Comparison of ENCODE assay signal across 5 cellular contexts in genomic region chr3:182050932-182051331, GRCh38.
"Had no signal": no experiment of that assay in that cellular context is flagged by ENCODE, and none has a peak within 500 bp of the region (broad histone marks: within the 10 kb centered on the region; RNA-seq: fewer than 3 reads in every experiment).

No MANE protein-coding gene starts in this region.

- H3K27ac ChIP-seq: HL-60 had no signal

- H3K4me3 ChIP-seq: K562 had no signal

- DNase-seq: IMR-90, KBM-7, KG1 had no signal
